34 cellular contexts compared by ENCODE assay signal in the genomic region with DNA sequence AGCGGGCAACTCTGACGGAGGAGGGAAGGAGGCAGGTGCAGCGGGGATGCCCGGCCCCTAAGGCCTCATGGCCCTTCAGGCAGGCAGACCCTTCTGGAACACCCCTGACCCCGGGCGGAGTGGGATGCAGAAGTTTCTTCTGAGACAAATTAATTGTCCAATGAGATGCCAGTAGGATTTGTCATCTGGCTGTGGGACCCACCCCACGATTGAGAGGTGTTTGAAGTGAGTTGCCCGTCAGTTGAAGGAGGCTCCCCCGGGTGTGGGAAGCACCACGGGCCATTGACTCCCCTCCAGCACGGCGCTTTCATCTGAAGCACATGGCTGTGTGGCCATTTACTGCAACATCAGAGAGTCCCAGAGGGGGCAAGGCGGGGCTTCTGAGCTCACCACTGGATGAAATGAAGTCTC.
DNase-seq lines count a peak whose midpoint lies in the region; ATAC-seq and TF ChIP-seq lines count a peak whose summit lies in the region.
"Had no signal": no experiment of that assay in that cellular context is flagged by ENCODE, and none has a peak within 500 bp of the region (broad histone marks: within the 10 kb centered on the region; RNA-seq: fewer than 3 reads in every experiment).

No MANE protein-coding gene starts in this region.

- H3K4me1 ChIP-seq in right cardiac atrium (ENCODE audit: control insufficient read depth, insufficient read depth, low read length) (no peaks in the 10 kb centered on the region), spleen (peaks cover 0 to 2% (median 0%) of the 10 kb centered on the region in 6 donors)
- H3K4me1 ChIP-seq: psoas muscle had no signal

- H3K27me3 ChIP-seq in right cardiac atrium (ENCODE audit: control insufficient read depth, insufficient read depth) = no peaks in the 10 kb centered on the region
- peaks cover 0 to 66% (median 11%) of the 10 kb centered on the region in 7 donors for H3K27me3 ChIP-seq in spleen (replicated peaks in 1 of 7)
- H3K27me3 ChIP-seq: MG63, neutrophil had no signal

- H3K9me3 ChIP-seq in right cardiac atrium (ENCODE audit: control insufficient read depth, low read length) (no peaks in the 10 kb centered on the region), spleen (peaks cover 0 to 7% (median under 1%) of the 10 kb centered on the region in 8 donors)
- H3K9me3 ChIP-seq: MG63, neutrophil, psoas muscle had no signal

- ATAC-seq in right cardiac atrium = no peak
- ATAC-seq in HG02973 (IDR thresholded peaks at IDR 0.05; ENCODE audit: unreplicated experiment) = no peak
- ATAC-seq: activated CD4-positive, alpha-beta T cell treated with anti-CD3 and anti-CD28 coated beads for 36 hours; activated T-cell treated with anti-CD3 and anti-CD28 coated beads, Interleukin-2, amount 50 U/mL, for 4 hours; left lobe of liver; psoas muscle; SK-N-SH treated with all-trans-retinoic acid at 6 μM for 48 hours; stimulated activated effector memory CD8-positive, alpha-beta T cell treated with anti-CD3 and anti-CD28 coated beads, Interleukin-12 subunit alpha, Interleukin-12 subunit beta, amount 100 ng/mL, for 72 hours; T-helper 17 cell had no signal

- intact Hi-C loops in right cardiac atrium (cut with DNase I) (loop anchor here in 2 of 4 donors (5.0 to 10.0 kb wide), 3 partner anchors 55 to 725 kb away; no protein-coding TSS in a partner anchor), spleen (cut with DNase I; ENCODE audit: low total_unique reads) (no loop called here)

- H3K27ac ChIP-seq in right cardiac atrium (ENCODE audit: low read length) (no peak overlapping the region), spleen (no peak overlapping the region)
- H3K27ac ChIP-seq: 22Rv1, KMS-11, neutrophil, psoas muscle had no signal

- DNase-seq in NCI-H345 (lab: John Stamatoyannopoulos, UW) (peak; percentile 26), NCI-H345 treated with DMSO at 0.1 percent for 48 hours (lab: John Stamatoyannopoulos, UW; ENCODE audit: unreplicated experiment) (no peak), D341Med (ENCODE audit: low spot score) (peak; percentile 12), right cardiac atrium (peak in 2 of 3 donors; percentile 3 to 39), spleen (peak; percentile 39), GM20000 (ENCODE audit: low spot score) (no peak), NCI-H69 (lab: John Stamatoyannopoulos, UW) (no peak)
- DNase-seq: activated CD4-positive, alpha-beta T cell treated with anti-CD3 and anti-CD28 coated beads for 36 hours; activated naive CD4-positive, alpha-beta T cell; activated T-cell treated with anti-CD3 and anti-CD28 coated beads, Interleukin-2, amount 50 U/mL, for 4 hours; Calu3; CD4-positive, CD25-positive, alpha-beta regulatory T cell; cerebellar nuclear complex; DND-41; GF-D8; HCEC 1CT; hippocampal formation; MG63; naive B cell; NCI-H1105 treated with DMSO at 0.1 percent for 48 hours; NCI-H1930; NCI-H2171 treated with DMSO at 0.1 percent for 48 hours; NCI-H524 treated with DMSO at 0.1 percent for 48 hours; psoas muscle; stimulated activated CD4-positive, alpha-beta T cell treated with anti-CD3 and anti-CD28 coated beads, Interleukin-15, amount 100 ng/mL, for 24 hours; stimulated activated CD4-positive, alpha-beta T cell treated with anti-CD3 and anti-CD28 coated beads, Interleukin-4, amount 100 ng/mL, for 4 hours; T-helper 17 cell had no signal

- no peaks in the 10 kb centered on the region for H3K36me3 ChIP-seq in spleen
- H3K36me3 ChIP-seq: MG63, neutrophil had no signal

- TF ChIP-seq POLR2A in spleen (IDR thresholded peaks at IDR 0.05) = no peak

- WGBS in right cardiac atrium = 87% methylated on average over 13 of the region's 13 CpGs
- 69 to 83% (median 79%) methylated on average over 13 of the region's 13 CpGs for WGBS in spleen, 5 donors

- no peak for TF ChIP-seq CTCF in spleen (IDR thresholded peaks at IDR 0.05 in 8 of 11, conservative IDR thresholded peaks at IDR 0.05 in 3 of 11)
- no peak for TF ChIP-seq CTCF in GM20000 (IDR thresholded peaks at IDR 0.05; ENCODE audit: extremely low read depth, missing control alignments)

- H3K4me3 ChIP-seq in right cardiac atrium (ENCODE audit: low read length) (no peak overlapping the region), spleen (no peak overlapping the region)
- H3K4me3 ChIP-seq: MG63, psoas muscle had no signal

Comparison
In these comparisons a context has a peak if more than half of its experiments do, and no peak if none do; other contexts are left out.
1. DNase-seq: peak in NCI-H345 (single experiment), D341Med (single experiment), right cardiac atrium (2 of 3) and spleen (single experiment); none in NCI-H345 treated with DMSO at 0.1 percent for 48 hours (single experiment), GM20000 (single experiment) and NCI-H69 (single experiment).